Comparison of ENCODE assay signal across 8 cellular contexts in the genomic region with DNA sequence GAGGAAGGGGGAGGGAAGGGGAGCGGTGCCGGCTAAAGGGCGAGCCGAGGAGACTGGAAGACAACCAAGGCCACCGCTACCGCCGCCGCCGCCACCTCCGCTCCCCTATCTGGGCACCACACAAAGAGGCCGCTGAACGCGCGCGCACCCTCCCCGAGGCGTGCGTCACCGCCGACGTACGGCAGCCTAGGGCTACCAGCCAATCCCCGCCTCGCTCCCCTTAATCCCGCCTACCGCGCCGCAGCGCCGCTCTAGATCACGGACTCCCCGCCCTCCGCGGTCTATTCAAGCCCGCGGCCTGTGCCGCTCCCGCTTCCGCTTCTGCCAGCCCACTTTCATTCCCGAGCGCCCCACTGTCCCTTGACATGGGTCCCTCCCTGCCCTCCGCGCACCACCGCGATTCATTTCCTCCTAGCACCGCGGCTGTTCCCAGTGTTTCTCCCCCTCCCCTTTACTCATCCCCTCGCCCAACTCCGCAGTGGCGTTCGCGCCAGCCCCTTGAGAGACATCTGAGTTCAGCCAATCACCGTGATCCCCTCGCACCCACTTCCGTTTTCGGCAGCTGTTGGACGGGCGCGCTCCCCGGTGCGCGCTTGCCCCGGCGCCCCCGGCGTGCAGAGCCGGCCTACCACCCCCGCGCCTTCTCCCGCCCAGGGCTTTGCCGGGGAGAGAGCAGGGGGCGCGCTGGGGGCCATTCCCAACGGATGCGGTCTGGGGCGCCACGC.
A peak's percentile ranks its signal among the peaks of the same experiment; 100 is the strongest.
DNase-seq lines count a peak whose midpoint lies in the region; ATAC-seq lines count a peak whose summit lies in the region.

TSS of gene HNRNPA0 (minus strand) at position 128 of the 725 bp plus-strand sequence. CDS start 297 bp downstream, outside the sequence.

- peaks cover 5% of the 10 kb centered on the region for H3K36me3 ChIP-seq in effector memory CD4-positive, alpha-beta T cell (ENCODE audit: control insufficient read depth, insufficient read depth, low read length)

- H3K4me3 ChIP-seq in effector memory CD4-positive, alpha-beta T cell (ENCODE audit: insufficient read depth, low read depth, low read length, poor library complexity, severe bottlenecking): peak within 1 kb of the TSS; percentile 91

- DNase-seq in CMK (ENCODE audit: low read depth): peak; percentile 92
- peak; percentile 94 for DNase-seq in HS-5 (ENCODE audit: low read depth)
- DNase-seq in NK-92 treated with Interleukin-12 subunit alpha and Interleukin-12 subunit beta, amount 100 ng/mL, for 24 hours (lab: John Stamatoyannopoulos, UW): peak; percentile 95
- DNase-seq in activated CD8-positive, alpha-beta memory T cell treated with anti-CD3 and anti-CD28 coated beads for 24 hours: peak; percentile 97
- peak; percentile 93 to 95 (median 94) for DNase-seq in effector memory CD4-positive, alpha-beta T cell
- DNase-seq in memory B cell (ENCODE audit: low spot score in 2 of 2): peak; percentile 96
- DNase-seq in stimulated activated CD8-positive, alpha-beta memory T cell treated with anti-CD3 and anti-CD28 coated beads, Interleukin-12 subunit alpha, Interleukin-12 subunit beta, amount 100 ng/mL, for 24 hours (ENCODE audit: extremely low read depth): peak; percentile 95

- peaks cover 16% of the 10 kb centered on the region for H3K4me1 ChIP-seq in effector memory CD4-positive, alpha-beta T cell (ENCODE audit: control insufficient read depth, insufficient read depth, low read length, poor library complexity, severe bottlenecking)

- H3K27ac Mint-ChIP-seq in memory B cell: peak within 1 kb of the TSS; percentile 100

- H3K36me3 Mint-ChIP-seq in memory B cell: peaks cover 2% of the 10 kb centered on the region

- peak within 1 kb of the TSS; percentile 100 for H3K27ac ChIP-seq in effector memory CD4-positive, alpha-beta T cell (ENCODE audit: insufficient read depth, low read length, poor library complexity, severe bottlenecking)

- ATAC-seq in GM19468 (IDR thresholded peaks at IDR 0.05; ENCODE audit: extremely low read depth, unreplicated experiment) (peak; percentile 73), memory B cell (ENCODE audit: low read depth) (peak; percentile 79)

- no peaks in the 10 kb centered on the region for H3K9me3 ChIP-seq in effector memory CD4-positive, alpha-beta T cell (ENCODE audit: control insufficient read depth, low read length)

- peaks cover 2% of the 10 kb centered on the region for H3K27me3 Mint-ChIP-seq in memory B cell

- H3K27me3 ChIP-seq in effector memory CD4-positive, alpha-beta T cell (replicated peaks; ENCODE audit: control insufficient read depth, insufficient read depth, low read length, poor library complexity, severe bottlenecking): no peaks in the 10 kb centered on the region

- H3K9me3 Mint-ChIP-seq in memory B cell: no peaks in the 10 kb centered on the region

- H3K4me1 Mint-ChIP-seq in memory B cell: peaks cover 22% of the 10 kb centered on the region

- peak within 1 kb of the TSS; percentile 100 for H3K4me3 Mint-ChIP-seq in memory B cell

Comparison
In these comparisons a context has a peak if more than half of its experiments do, and no peak if none do; other contexts are left out.
1. Peak in every context shown above with its lines: DNase-seq, ATAC-seq, H3K4me3 ChIP-seq and H3K27ac ChIP-seq.